Comparison of ENCODE assay signal across 27 cellular contexts in the genomic region with DNA sequence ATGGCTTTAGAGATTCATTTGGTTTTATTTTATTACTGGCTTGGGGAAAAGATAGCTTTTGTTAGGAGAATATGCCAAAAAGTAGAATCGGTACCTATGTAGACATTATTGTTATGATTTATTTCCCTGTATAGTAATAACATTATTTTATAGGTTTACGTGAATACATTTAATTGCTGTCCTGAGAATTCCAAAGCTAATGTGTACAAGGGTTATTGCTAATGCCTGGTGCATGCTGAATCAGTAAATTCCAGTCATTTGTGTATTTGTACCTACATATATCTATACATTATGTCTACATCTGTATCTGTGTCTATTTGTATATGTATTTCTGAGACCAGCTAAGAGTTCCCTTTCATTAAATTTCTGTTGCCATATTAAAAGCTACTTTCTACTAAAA.
"Had no signal": no experiment of that assay in that cellular context is flagged by ENCODE, and none has a peak within 500 bp of the region (broad histone marks: within the 10 kb centered on the region; RNA-seq: fewer than 3 reads in every experiment).

No MANE protein-coding gene starts in this region.

- DNase-seq: cortex of kidney; dorsolateral prefrontal cortex; effector CD8-positive, alpha-beta T cell; heart left ventricle; hippocampal formation; left colon; left ventricle myocardium superior; mesenchymal stem cell; naive B cell; nephron progenitor cell; pancreas; right cardiac atrium; small intestine; stimulated activated CD4-positive, alpha-beta T cell treated with anti-CD3 and anti-CD28 coated beads, Interleukin-4, amount 100 ng/mL, for 1 hour; stimulated activated CD8-positive, alpha-beta memory T cell treated with anti-CD3 and anti-CD28 coated beads, Interleukin-4, amount 100 ng/mL, for 48 hours; stimulated activated naive CD8-positive, alpha-beta T cell treated with anti-CD3 and anti-CD28 coated beads, Interleukin-15, Interleukin-2, amounts not matched to agents 100 U/mL and 50 U/mL, for 24 hours; upper lobe of right lung had no signal

- H3K27ac ChIP-seq: dorsolateral prefrontal cortex, neutrophil, pancreas, suprapubic skin, tibial nerve, upper lobe of right lung, vagina had no signal

- H3K27me3 ChIP-seq: dorsolateral prefrontal cortex, heart left ventricle, neutrophil, pancreas, suprapubic skin, tibial nerve, upper lobe of right lung, vagina had no signal

- H3K4me3 ChIP-seq: dorsolateral prefrontal cortex, heart left ventricle, lung, pancreas, suprapubic skin, tibial nerve, upper lobe of right lung, vagina had no signal

- H3K9me3 ChIP-seq: heart left ventricle, neutrophil, pancreas, suprapubic skin, tibial nerve, upper lobe of right lung, vagina had no signal

- ATAC-seq: esophagus mucosa; heart left ventricle; left colon; left ventricle myocardium superior; pancreas; right cardiac atrium; stimulated activated effector memory CD8-positive, alpha-beta T cell treated with anti-CD3 and anti-CD28 coated beads, Interleukin-12 subunit alpha, Interleukin-12 subunit beta, amount 100 ng/mL, for 72 hours; stimulated activated naive CD8-positive, alpha-beta T cell treated with anti-CD3 and anti-CD28 coated beads, Interleukin-15, Interleukin-2, amounts not matched to agents 100 U/mL and 50 U/mL, for 24 hours; upper lobe of right lung had no signal

- FAIRE-seq: endometrium, frontal cortex, pancreas, small intestine had no signal

- H3K36me3 ChIP-seq: heart left ventricle, neutrophil, pancreas, suprapubic skin, tibial nerve, upper lobe of right lung, vagina had no signal

- H3K27ac Mint-ChIP-seq: naive B cell; nephron progenitor cell; stimulated activated effector memory CD8-positive, alpha-beta T cell treated with anti-CD3 and anti-CD28 coated beads, Interleukin-12 subunit alpha, Interleukin-12 subunit beta, amount 100 ng/mL, for 72 hours had no signal

- H3K9me3 Mint-ChIP-seq: nephron progenitor cell; stimulated activated effector memory CD8-positive, alpha-beta T cell treated with anti-CD3 and anti-CD28 coated beads, Interleukin-12 subunit alpha, Interleukin-12 subunit beta, amount 100 ng/mL, for 72 hours had no signal

- H3K4me1 ChIP-seq: pancreas, suprapubic skin, upper lobe of right lung, vagina had no signal

- H3K36me3 Mint-ChIP-seq: naive B cell; stimulated activated effector memory CD8-positive, alpha-beta T cell treated with anti-CD3 and anti-CD28 coated beads, Interleukin-12 subunit alpha, Interleukin-12 subunit beta, amount 100 ng/mL, for 72 hours had no signal

- H3K27me3 Mint-ChIP-seq: naive B cell, progenitor cell of endocrine pancreas had no signal

- H3K4me1 Mint-ChIP-seq: naive B cell; nephron progenitor cell; stimulated activated effector memory CD8-positive, alpha-beta T cell treated with anti-CD3 and anti-CD28 coated beads, Interleukin-12 subunit alpha, Interleukin-12 subunit beta, amount 100 ng/mL, for 72 hours had no signal

- H3K4me3 Mint-ChIP-seq: naive B cell; nephron progenitor cell; stimulated activated effector memory CD8-positive, alpha-beta T cell treated with anti-CD3 and anti-CD28 coated beads, Interleukin-12 subunit alpha, Interleukin-12 subunit beta, amount 100 ng/mL, for 72 hours had no signal
